Comparison of ENCODE assay signal across 8 cellular contexts in the genomic region with DNA sequence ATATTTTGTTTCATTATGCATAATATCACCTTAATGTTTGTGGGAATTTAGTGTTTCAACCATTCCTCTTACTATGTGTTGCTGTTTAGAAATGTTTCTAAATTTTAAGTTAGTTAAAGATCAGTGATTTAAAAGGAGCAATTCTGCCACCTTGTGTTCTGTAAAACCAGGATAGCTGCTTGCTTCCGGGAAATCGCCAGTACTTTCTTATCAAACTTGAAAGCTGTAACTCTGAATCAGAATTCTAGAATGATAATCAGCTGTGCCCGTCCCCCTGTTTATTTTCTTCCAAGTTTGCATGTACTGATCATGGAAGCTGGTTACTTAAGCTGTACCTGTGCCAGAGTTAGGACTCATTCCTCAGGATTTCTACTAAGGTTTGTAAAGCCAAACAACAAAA.
DNase-seq lines count a peak whose midpoint lies in the region; ATAC-seq and TF ChIP-seq lines count a peak whose summit lies in the region.

No MANE protein-coding gene starts in this region.

- H3K4me1 ChIP-seq in PC-9 (replicated peaks; ENCODE audit: insufficient read depth): no peaks in the 10 kb centered on the region
- peaks cover 5% of the 10 kb centered on the region for H3K4me1 ChIP-seq in fibroblast of lung (ENCODE audit: control insufficient read depth, extremely low read depth, insufficient read depth, low read length)

- H3K4me2 ChIP-seq in PC-9 (no peak overlapping the region), fibroblast of lung (ENCODE audit: extremely low read depth, insufficient read depth, low read length) (peak overlapping the region; percentile 11)

- H3K4me1 Mint-ChIP-seq in glutamatergic neuron (ENCODE audit: low read depth, unreplicated experiment) (peaks cover 22% of the 10 kb centered on the region), T-cell (no peaks in the 10 kb centered on the region)
- no peaks in the 10 kb centered on the region for H3K4me1 Mint-ChIP-seq in activated CD4-positive, alpha-beta memory T cell treated with anti-CD3 and anti-CD28 coated beads, Interleukin-2, amount 10 ng/mL, durations not matched to agents 7 days and 5 days

- H3K27me3 Mint-ChIP-seq in glutamatergic neuron (ENCODE audit: unreplicated experiment) (no peaks in the 10 kb centered on the region), T-cell (no peaks in the 10 kb centered on the region)
- H3K27me3 Mint-ChIP-seq in activated CD4-positive, alpha-beta memory T cell treated with anti-CD3 and anti-CD28 coated beads, Interleukin-2, amount 10 ng/mL, durations not matched to agents 7 days and 5 days: no peaks in the 10 kb centered on the region

- H2AFZ ChIP-seq in PC-9: no peak overlapping the region
- no peak overlapping the region for H2AFZ ChIP-seq in fibroblast of lung (ENCODE audit: low read length)

- intact Hi-C loops in PC-9 (cut with micrococcal nuclease; ENCODE audit: unreplicated experiment): loop anchor here (1.0 to 10.0 kb wide), 5 partner anchors 186 to 635 kb away; no protein-coding TSS in a partner anchor

- no peaks in the 10 kb centered on the region for H3F3A ChIP-seq in PC-9 (ENCODE audit: insufficient read depth, low read depth)

- H3K4me3 Mint-ChIP-seq in glutamatergic neuron (ENCODE audit: unreplicated experiment) (no peak overlapping the region), T-cell (no peak overlapping the region)
- no peak overlapping the region for H3K4me3 Mint-ChIP-seq in activated CD4-positive, alpha-beta memory T cell treated with anti-CD3 and anti-CD28 coated beads, Interleukin-2, amount 10 ng/mL, durations not matched to agents 7 days and 5 days

- H3K79me2 ChIP-seq in PC-9 (ENCODE audit: low read depth) (no peaks in the 10 kb centered on the region), fibroblast of lung (ENCODE audit: control insufficient read depth, insufficient read depth, low read length) (no peaks in the 10 kb centered on the region)

- H3K4me3 ChIP-seq in PC-9 (no peak overlapping the region), fibroblast of lung (replicated peaks in 1 of 4; ENCODE audit: control extremely low read depth in 1 of 4, insufficient read depth in 1 of 4, low read depth in 3 of 4, low read length in 4 of 4) (no peak overlapping the region)

- H3K9me3 ChIP-seq in PC-9 (ENCODE audit: insufficient read depth, low read depth): no peaks in the 10 kb centered on the region
- H3K9me3 ChIP-seq in fibroblast of lung (ENCODE audit: control insufficient read depth, insufficient read depth, low read depth, low read length): no peaks in the 10 kb centered on the region

- POLR2A ChIA-PET in PC-9 (lab: Charles Lee; ENCODE audit: unreplicated experiment): interaction anchor here (0.6 kb wide), 1 partner anchor 1573 kb away, joined by 11 read pairs; no protein-coding TSS in a partner anchor
- POLR2A ChIA-PET in activated CD4-positive, alpha-beta memory T cell treated with anti-CD3 and anti-CD28 coated beads, Interleukin-2, amount 10 ng/mL, durations not matched to agents 7 days and 5 days (lab: Charles Lee): no interaction called here
- POLR2A ChIA-PET in T-cell (lab: Charles Lee): no interaction called here

- H3K9ac ChIP-seq in fibroblast of lung (ENCODE audit: insufficient read depth, low read length): no peak overlapping the region

- H3K36me3 Mint-ChIP-seq in glutamatergic neuron (ENCODE audit: unreplicated experiment) (no peaks in the 10 kb centered on the region), T-cell (no peaks in the 10 kb centered on the region)
- no peaks in the 10 kb centered on the region for H3K36me3 Mint-ChIP-seq in activated CD4-positive, alpha-beta memory T cell treated with anti-CD3 and anti-CD28 coated beads, Interleukin-2, amount 10 ng/mL, durations not matched to agents 7 days and 5 days (ENCODE audit: low read depth)

- no peaks in the 10 kb centered on the region for H4K20me1 ChIP-seq in PC-9 (ENCODE audit: insufficient read depth)
- H4K20me1 ChIP-seq in fibroblast of lung (ENCODE audit: control insufficient read depth, extremely low read depth, insufficient read depth, low read length): no peaks in the 10 kb centered on the region

- in situ Hi-C loops in G401 (cut with HindIII; ENCODE audit: low sequenced_read_pairs): no loop called here

- H3K9me2 ChIP-seq in PC-9 (ENCODE audit: insufficient read depth): no peaks in the 10 kb centered on the region

- TF ChIP-seq CTCF in PC-9 (conservative IDR thresholded peaks at IDR 0.05) (peak; percentile 43; the same call in 1 of the 2 replicates), fibroblast of lung (conservative IDR thresholded peaks at IDR 0.05 in 1 of 2, IDR thresholded peaks at IDR 0.05 in 1 of 2; ENCODE audit: low read depth in 1 of 2, low read length in 2 of 2) (peak; percentile 45 to 57), glutamatergic neuron (IDR thresholded peaks at IDR 0.05; ENCODE audit: partially characterized antibody, unreplicated experiment) (no peak)

- no peak overlapping the region for H3K27ac ChIP-seq in PC-9
- no peak overlapping the region for H3K27ac ChIP-seq in fibroblast of lung (ENCODE audit: insufficient read depth, low read length)

- ATAC-seq in GM18511 (IDR thresholded peaks at IDR 0.05; ENCODE audit: unreplicated experiment) (no peak), T-cell (replicated peaks in 1 of 4) (no peak)

- H3K27me3 ChIP-seq in PC-9 (ENCODE audit: insufficient read depth, low read depth) (no peaks in the 10 kb centered on the region), fibroblast of lung (ENCODE audit: control insufficient read depth, insufficient read depth, low read length) (no peaks in the 10 kb centered on the region)

- no peak overlapping the region for H3K27ac Mint-ChIP-seq in glutamatergic neuron (ENCODE audit: unreplicated experiment)
- H3K27ac Mint-ChIP-seq in activated CD4-positive, alpha-beta memory T cell treated with anti-CD3 and anti-CD28 coated beads, Interleukin-2, amount 10 ng/mL, durations not matched to agents 7 days and 5 days: no peak overlapping the region
- H3K27ac Mint-ChIP-seq in T-cell: no peak overlapping the region

- H3K36me3 ChIP-seq in PC-9 (ENCODE audit: low read depth) (no peaks in the 10 kb centered on the region), fibroblast of lung (ENCODE audit: control insufficient read depth, insufficient read depth, low read length) (no peaks in the 10 kb centered on the region)

- BruUV-seq in PC-9 (replicated peaks; lab: Mats Ljungman, UMichigan): no TSS peak

- peak; percentile 29 for DNase-seq in G401 (ENCODE audit: low spot score)
- peak in 1 of 2 experiments; percentile 4 for DNase-seq in PC-9
- peak; percentile 73 to 93 for DNase-seq in fibroblast of lung (ENCODE audit: low read depth in 2 of 2)
- peak; percentile 88 for DNase-seq in pons (ENCODE audit: low spot score)
- DNase-seq in glutamatergic neuron: no peak
- DNase-seq in activated CD4-positive, alpha-beta memory T cell treated with anti-CD3 and anti-CD28 coated beads, Interleukin-2, amount 10 ng/mL, durations not matched to agents 7 days and 5 days: no peak
- DNase-seq in T-cell: no peak

- H3K9me3 Mint-ChIP-seq in glutamatergic neuron (ENCODE audit: unreplicated experiment) (no peaks in the 10 kb centered on the region), T-cell (no peaks in the 10 kb centered on the region)
- no peaks in the 10 kb centered on the region for H3K9me3 Mint-ChIP-seq in activated CD4-positive, alpha-beta memory T cell treated with anti-CD3 and anti-CD28 coated beads, Interleukin-2, amount 10 ng/mL, durations not matched to agents 7 days and 5 days

- CTCF ChIA-PET in PC-9 (lab: Charles Lee): interaction anchor here (1.0 kb wide), 2 partner anchors 408 to 409 kb away, joined by 5 read pairs; no protein-coding TSS in a partner anchor
- CTCF ChIA-PET in activated CD4-positive, alpha-beta memory T cell treated with anti-CD3 and anti-CD28 coated beads, Interleukin-2, amount 10 ng/mL, durations not matched to agents 7 days and 5 days (lab: Charles Lee): interaction anchor here (0.6 to 1.3 kb wide), 3 partner anchors 409 to 1594 kb away, joined by 3 to 5 read pairs (median 3); no protein-coding TSS in a partner anchor
- CTCF ChIA-PET in T-cell (lab: Charles Lee): no interaction called here

Comparison
In these comparisons a context has a peak if more than half of its experiments do, and no peak if none do; other contexts are left out.
1. DNase-seq: peak in G401 (single experiment), fibroblast of lung (2 of 2) and pons (single experiment); none in glutamatergic neuron (single experiment), activated CD4-positive, alpha-beta memory T cell treated with anti-CD3 and anti-CD28 coated beads, Interleukin-2, amount 10 ng/mL, durations not matched to agents 7 days and 5 days (single experiment) and T-cell (0 of 34).
2. CTCF ChIA-PET loops: an anchor here in PC-9 (1.0 kb wide) and activated CD4-positive, alpha-beta memory T cell treated with anti-CD3 and anti-CD28 coated beads, Interleukin-2, amount 10 ng/mL, durations not matched to agents 7 days and 5 days (0.6 to 1.3 kb wide); none called in T-cell.